In genomic region chr15:93026359-93026758, GRCh38 we compare ENCODE assay signal across 13 cellular contexts.
A peak's percentile ranks its signal among the peaks of the same experiment; 100 is the strongest.
DNase-seq lines count a peak whose midpoint lies in the region; ATAC-seq, FAIRE-seq and TF ChIP-seq lines count a peak whose summit lies in the region.
"Had no signal": no experiment of that assay in that cellular context is flagged by ENCODE, and none has a peak within 500 bp of the region (broad histone marks: within the 10 kb centered on the region; RNA-seq: fewer than 3 reads in every experiment).

No MANE protein-coding gene starts in this region.

- TF ChIP-seq RAD21 in HepG2 (CRISPR knock-in tag; IDR thresholded peaks at IDR 0.05), result no peak

- H4K20me1 ChIP-seq in HepG2 (ENCODE audit: insufficient read depth, low read length), result peaks cover 29% of the 10 kb centered on the region

- no peaks in the 10 kb centered on the region for H3K9me3 Mint-ChIP-seq in central memory CD8-positive, alpha-beta T cell
- no peaks in the 10 kb centered on the region for H3K9me3 Mint-ChIP-seq in neural crest cell

- DNase-seq in HepG2 (ENCODE audit: low spot score) (no peak), right lobe of liver (no peak), neural crest cell (ENCODE audit: low read depth, low spot score) (no peak), HuH-7.5 (ENCODE audit: low spot score) (no peak), AG08396 (ENCODE audit: low spot score) (no peak), erythroblast (lab: John Stamatoyannopoulos, UW) (no peak)
- no peak for DNase-seq in central memory CD8-positive, alpha-beta T cell (ENCODE audit: low spot score in 2 of 2)
- DNase-seq: activated CD4-positive, alpha-beta T cell treated with anti-CD3 and anti-CD28 coated beads for 4 hours; brain microvascular endothelial cell; NCI-H446 treated with DMSO at 0.1 percent for 48 hours had no signal

- H3K27ac Mint-ChIP-seq in central memory CD8-positive, alpha-beta T cell (ENCODE audit: low read depth), result peak overlapping the region; percentile 66
- H3K27ac Mint-ChIP-seq in neural crest cell (ENCODE audit: unreplicated experiment), result peak overlapping the region; percentile 46

- TF ChIP-seq POLR2A in HepG2 (IDR thresholded peaks at IDR 0.05; ENCODE audit: insufficient read depth in 1 of 2, low read depth in 2 of 2, low read length in 2 of 2), result no peak; a peak in 1 of 4 replicates
- TF ChIP-seq POLR2A in right lobe of liver (IDR thresholded peaks at IDR 0.05), result no peak
- no peak for TF ChIP-seq POLR2A in erythroblast (IDR thresholded peaks at IDR 0.05; ENCODE audit: low read length)

- ATAC-seq in HepG2 (no peak), right lobe of liver (no peak), HG03439 (IDR thresholded peaks at IDR 0.05; ENCODE audit: unreplicated experiment) (no peak)
- ATAC-seq in central memory CD8-positive, alpha-beta T cell (replicated peaks; ENCODE audit: extremely low read depth, poor library complexity, severe bottlenecking), result no peak
- ATAC-seq: right cardiac atrium had no signal

- H3K27ac ChIP-seq in HepG2 (ENCODE audit: extremely low read length, insufficient read depth, low read length) (no peak overlapping the region), right lobe of liver (no peak overlapping the region)
- H3K27ac ChIP-seq: brain microvascular endothelial cell, SJSA1 had no signal

- peaks cover 58% of the 10 kb centered on the region for H3K36me3 Mint-ChIP-seq in central memory CD8-positive, alpha-beta T cell (ENCODE audit: insufficient read depth)
- peaks cover 42% of the 10 kb centered on the region for H3K36me3 Mint-ChIP-seq in neural crest cell (ENCODE audit: low read depth)

- in situ Hi-C loops in HepG2 (cut with HindIII; ENCODE audit: extremely low pct_ligation_motif_present, low pct_unique_long_range_greater_than_20kb), result no loop called here

- H3K4me3 Mint-ChIP-seq in central memory CD8-positive, alpha-beta T cell, result no peak overlapping the region
- H3K4me3 Mint-ChIP-seq in neural crest cell, result peak overlapping the region; percentile 50

- FAIRE-seq in HepG2 (lab: Jason Lieb, UNC), result no peak

- TF ChIP-seq EP300 in HepG2 (IDR thresholded peaks at IDR 0.05; ENCODE audit: low read depth in 2 of 2, low read length in 2 of 2) (no peak), HepG2 (CRISPR knock-in tag; IDR thresholded peaks at IDR 0.05; ENCODE audit: borderline replicate concordance) (no peak)

- no peak overlapping the region for H3K9ac ChIP-seq in HepG2 (ENCODE audit: insufficient read depth, low read depth, low read length)

- H3K79me2 ChIP-seq in HepG2 (ENCODE audit: insufficient read depth, low read length), result peaks cover 2% of the 10 kb centered on the region

- no peak overlapping the region for H2AFZ ChIP-seq in HepG2 (ENCODE audit: low read length)

- no peak overlapping the region for H3K4me3 ChIP-seq in HepG2 (replicated peaks in 1 of 3; ENCODE audit: insufficient read depth in 1 of 3, low read depth in 2 of 3, low read length in 3 of 3)
- no peak overlapping the region for H3K4me3 ChIP-seq in right lobe of liver
- H3K4me3 ChIP-seq: SJSA1 had no signal

- H3K4me1 Mint-ChIP-seq in central memory CD8-positive, alpha-beta T cell, result peaks cover 67% of the 10 kb centered on the region
- H3K4me1 Mint-ChIP-seq in neural crest cell, result peaks cover 24% of the 10 kb centered on the region

- no TSS peak for BruUV-seq in HepG2 (replicated peaks; lab: Mats Ljungman, UMichigan)

- POLR2A ChIA-PET in HepG2 (lab: Yijun Ruan, JAX), result no interaction called here

- WGBS in HepG2 (ENCODE audit: low lambda C conversion rate), result 100% methylated on average over 4 of the region's 8 CpGs
- no CpG with 5 or more reads among the region's 8 CpGs for WGBS in right lobe of liver (ENCODE audit: insufficient coverage, low coverage, low lambda C conversion rate, missing lambda C conversion rate)

- CTCF ChIA-PET in HepG2 (lab: Yijun Ruan, JAX; ENCODE audit: low intra/inter-chr PET ratio, low total read pairs), result no interaction called here

- no peak overlapping the region for H3K4me2 ChIP-seq in HepG2 (ENCODE audit: low read depth, low read length)

- H3K36me3 ChIP-seq in HepG2 (replicated peaks in 1 of 2; ENCODE audit: control insufficient read depth in 1 of 2, insufficient read depth in 2 of 2, low read length in 2 of 2) (peaks cover 26 to 56% of the 10 kb centered on the region in 2 experiments), right lobe of liver (peaks cover 4 to 51% (median 18%) of the 10 kb centered on the region in 4 donors)

- H3K27me3 Mint-ChIP-seq in central memory CD8-positive, alpha-beta T cell, result no peaks in the 10 kb centered on the region
- peaks cover 10% of the 10 kb centered on the region for H3K27me3 Mint-ChIP-seq in neural crest cell (ENCODE audit: low read depth)

- H3K4me1 ChIP-seq in HepG2 (ENCODE audit: insufficient read depth, low read length) (peaks cover 19% of the 10 kb centered on the region), right lobe of liver (peaks cover 0 to 46% (median 19%) of the 10 kb centered on the region in 4 donors)

- intact Hi-C loops in HepG2 (cut with micrococcal nuclease; ENCODE audit: unreplicated experiment) (no loop called here), right lobe of liver (cut with DNase I) (no loop called here)

- 0 out of 5 replicates have a peak, but pooled peaks cover 0 to 4% of the 10 kb centered on the region in 2 experiments for H3K27me3 ChIP-seq in HepG2 (ENCODE audit: control insufficient read depth in 1 of 2, insufficient read depth in 2 of 2, low read length in 2 of 2)
- no peaks in the 10 kb centered on the region for H3K27me3 ChIP-seq in right lobe of liver
- H3K27me3 ChIP-seq: brain microvascular endothelial cell, SJSA1 had no signal

- H3K9me3 ChIP-seq in HepG2 (ENCODE audit: low read length), result no peaks in the 10 kb centered on the region
- H3K9me3 ChIP-seq in right lobe of liver, result no peaks in the 10 kb centered on the region
- H3K9me3 ChIP-seq: SJSA1 had no signal

- no peak for TF ChIP-seq CTCF in HepG2 (CRISPR knock-in tag; IDR thresholded peaks at IDR 0.05)
- no peak for TF ChIP-seq CTCF in right lobe of liver (IDR thresholded peaks at IDR 0.05)
- TF ChIP-seq CTCF in neural crest cell (conservative IDR thresholded peaks at IDR 0.05), result no peak

TF ChIP-seq in HepG2, 621 proteins besides CTCF, POLR2A, EP300 and RAD21:
- no peak for TF ChIP-seq ZNF484 (CRISPR knock-in tag; IDR thresholded peaks at IDR 0.05; ENCODE audit: borderline replicate concordance, low read depth)
- TF ChIP-seq POLR2G (IDR thresholded peaks at IDR 0.05; ENCODE audit: low read depth, low read length), result peak; percentile 33
- TF ChIP-seq KLF13 (CRISPR knock-in tag; IDR thresholded peaks at IDR 0.05), result no peak
- no peak for TF ChIP-seq TFAP4 (IDR thresholded peaks at IDR 0.05; ENCODE audit: borderline replicate concordance, low read depth)
- TF ChIP-seq ATM (IDR thresholded peaks at IDR 0.05; ENCODE audit: borderline replicate concordance), result no peak
- TF ChIP-seq ZNF317 (CRISPR knock-in tag; IDR thresholded peaks at IDR 0.05), result no peak
- TF ChIP-seq KAT2B (IDR thresholded peaks at IDR 0.05; ENCODE audit: borderline replicate concordance, low read depth, low read length), result no peak
- TF ChIP-seq, protein P1, sequence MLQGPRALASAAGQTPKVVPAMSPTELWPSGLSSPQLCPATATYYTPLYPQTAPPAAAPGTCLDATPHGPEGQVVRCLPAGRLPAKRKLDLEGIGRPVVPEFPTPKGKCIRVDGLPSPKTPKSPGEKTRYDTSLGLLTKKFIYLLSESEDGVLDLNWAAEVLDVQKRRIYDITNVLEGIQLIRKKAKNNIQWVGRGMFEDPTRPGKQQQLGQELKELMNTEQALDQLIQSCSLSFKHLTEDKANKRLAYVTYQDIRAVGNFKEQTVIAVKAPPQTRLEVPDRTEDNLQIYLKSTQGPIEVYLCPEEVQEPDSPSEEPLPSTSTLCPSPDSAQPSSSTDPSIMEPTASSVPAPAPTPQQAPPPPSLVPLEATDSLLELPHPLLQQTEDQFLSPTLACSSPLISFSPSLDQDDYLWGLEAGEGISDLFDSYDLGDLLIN (CRISPR knock-in tag; IDR thresholded peaks at IDR 0.05; ENCODE audit: borderline replicate concordance), result no peak
- peak; percentile 89 for TF ChIP-seq AGO2 (optimal IDR thresholded peaks at IDR 0.05; ENCODE audit: low read depth, low read length)
- TF ChIP-seq NFE2 (CRISPR knock-in tag; IDR thresholded peaks at IDR 0.05), result no peak
- TF ChIP-seq TBP (CRISPR knock-in tag; IDR thresholded peaks at IDR 0.05), result no peak
- TF ChIP-seq ASH2L (IDR thresholded peaks at IDR 0.05; ENCODE audit: insufficient read length, low read depth, low read length), result no peak
- TF ChIP-seq ZNF282 (IDR thresholded peaks at IDR 0.05; ENCODE audit: partially characterized antibody), result no peak
- no peak for TF ChIP-seq ZFP1 (CRISPR knock-in tag; IDR thresholded peaks at IDR 0.05)
- TF ChIP-seq ZBTB14 (CRISPR knock-in tag; IDR thresholded peaks at IDR 0.05), result no peak
- TF ChIP-seq ZNF850 (CRISPR knock-in tag; conservative IDR thresholded peaks at IDR 0.05), result no peak
- TF ChIP-seq RBM22 (optimal IDR thresholded peaks at IDR 0.05; ENCODE audit: low read length), result peak; percentile 97
- no peak for TF ChIP-seq ZNF234 (CRISPR knock-in tag; conservative IDR thresholded peaks at IDR 0.05)
- TF ChIP-seq ZNF547 (CRISPR knock-in tag; IDR thresholded peaks at IDR 0.05), result no peak
